Comparison of ENCODE assay signal across 24 cellular contexts in genomic region chr22:50708474-50708873, GRCh38. TPM values are rescaled to one million over a fixed set of nuclear protein-coding genes. Genes with fewer than 3 reads are reported as not detected.
DNase-seq lines count a peak whose midpoint lies in the region; ATAC-seq and TF ChIP-seq lines count a peak whose summit lies in the region.
"Had no signal": no experiment of that assay in that cellular context is flagged by ENCODE, and none has a peak within 500 bp of the region (broad histone marks: within the 10 kb centered on the region; RNA-seq: fewer than 3 reads in every experiment).

No MANE protein-coding gene starts in this region.

- peaks cover 13% of the 10 kb centered on the region for H3K4me1 Mint-ChIP-seq in endothelial cell (ENCODE audit: unreplicated experiment)
- H3K4me1 Mint-ChIP-seq: CD14-positive monocyte had no signal

- ATAC-seq in GM21515 (IDR thresholded peaks at IDR 0.05; ENCODE audit: unreplicated experiment), result no peak
- no peak for ATAC-seq in HG03025 (IDR thresholded peaks at IDR 0.05; ENCODE audit: low FRiP score, unreplicated experiment)
- ATAC-seq: A549 had no signal

- peaks cover 61% of the 10 kb centered on the region for H3K36me3 Mint-ChIP-seq in endothelial cell (ENCODE audit: low read depth, unreplicated experiment)
- H3K36me3 Mint-ChIP-seq: CD14-positive monocyte; CD8-positive, alpha-beta memory T cell had no signal

- TF ChIP-seq CTCF in endothelial cell (IDR thresholded peaks at IDR 0.05; ENCODE audit: unreplicated experiment), result no peak

- H3K27ac Mint-ChIP-seq in endothelial cell (ENCODE audit: unreplicated experiment), result peak overlapping the region; percentile 2
- H3K27ac Mint-ChIP-seq: CD14-positive monocyte; CD4-positive, alpha-beta T cell; CD8-positive, alpha-beta memory T cell had no signal

- DNase-seq in COLO829 (ENCODE audit: low spot score), result peak; percentile 53
- DNase-seq in endothelial cell (ENCODE audit: low spot score), result no peak
- peak; percentile 29 for DNase-seq in foreskin melanocyte
- no peak for DNase-seq in activated naive CD4-positive, alpha-beta T cell treated with anti-CD3 and anti-CD28 coated beads, Interleukin-2, amount 50 U/mL, for 16 hours
- DNase-seq: 8988T; ACHN; AML-193; BE2C; Calu3; CD4-positive, alpha-beta T cell; COR-L47; DMS53; DMS79 treated with DMSO at 0.1 percent for 48 hours; GF-D8; GM23248; H7; HCEC 1CT had no signal

- peaks cover 52% of the 10 kb centered on the region for H3K27me3 Mint-ChIP-seq in endothelial cell (ENCODE audit: unreplicated experiment)
- H3K27me3 Mint-ChIP-seq: CD4-positive, alpha-beta T cell had no signal

- H3K4me3 Mint-ChIP-seq in endothelial cell (ENCODE audit: unreplicated experiment), result peak overlapping the region; percentile 50
- H3K4me3 Mint-ChIP-seq: CD14-positive monocyte; CD4-positive, alpha-beta T cell; CD8-positive, alpha-beta memory T cell had no signal

- H3K9me3 Mint-ChIP-seq in endothelial cell (ENCODE audit: unreplicated experiment), result no peaks in the 10 kb centered on the region
- H3K9me3 Mint-ChIP-seq: CD4-positive, alpha-beta T cell; CD8-positive, alpha-beta memory T cell had no signal

RNA-seq across cellular contexts. Expression of gene ACR, which starts 29.5 kb away (rescaled TPM):
- total RNA-seq in endothelial cell (ENCODE audit: unreplicated experiment), result 2.8 TPM
- total RNA-seq: Calu3; CD4-positive, alpha-beta T cell; CD8-positive, alpha-beta memory T cell; Daoy; G401; GM23248; H7 had no signal

RNA-seq across cellular contexts. Expression of gene SHANK3, which starts 35.9 kb away (rescaled TPM):
- total RNA-seq in endothelial cell (ENCODE audit: unreplicated experiment), result 223 TPM
- total RNA-seq: CD4-positive, alpha-beta T cell had no signal

Comparison
In these comparisons a context has a peak if more than half of its experiments do, and no peak if none do; other contexts are left out.
1. DNase-seq: peak in COLO829 (single experiment) and foreskin melanocyte (single experiment); none in endothelial cell (single experiment) and activated naive CD4-positive, alpha-beta T cell treated with anti-CD3 and anti-CD28 coated beads, Interleukin-2, amount 50 U/mL, for 16 hours (single experiment).